22 cellular contexts compared by ENCODE assay signal in genomic region chr7:80869821-80870751, GRCh38. TPM values are rescaled to one million over a fixed set of nuclear protein-coding genes. Genes with fewer than 3 reads are reported as not detected.
DNase-seq lines count a peak whose midpoint lies in the region; ATAC-seq, FAIRE-seq and TF ChIP-seq lines count a peak whose summit lies in the region.
"Had no signal": no experiment of that assay in that cellular context is flagged by ENCODE, and none has a peak within 500 bp of the region (broad histone marks: within the 10 kb centered on the region; RNA-seq: fewer than 3 reads in every experiment).

No MANE protein-coding gene starts in this region.

- TF ChIP-seq CTCF in right atrium auricular region (IDR thresholded peaks at IDR 0.05) (no peak), astrocyte (IDR thresholded peaks at IDR 0.05; ENCODE audit: insufficient read depth, low read depth, low read length) (no peak), prostate gland (IDR thresholded peaks at IDR 0.05) (no peak)

- H3K4me1 ChIP-seq in right atrium auricular region (no peaks in the 10 kb centered on the region), astrocyte (ENCODE audit: insufficient read depth, low read length) (peaks cover 7% of the 10 kb centered on the region), muscle layer of colon (ENCODE audit: insufficient read depth, low read length) (peaks cover 27% of the 10 kb centered on the region), prostate gland (replicated peaks) (no peaks in the 10 kb centered on the region)
- no peaks in the 10 kb centered on the region for H3K4me1 ChIP-seq in CD8-positive, alpha-beta memory T cell (ENCODE audit: insufficient read depth, low read length)

- H3K4me3 ChIP-seq in right atrium auricular region: no peak overlapping the region
- H3K4me3 ChIP-seq in astrocyte (ENCODE audit: insufficient read depth, low read depth, low read length): no peak overlapping the region
- H3K4me3 ChIP-seq in muscle layer of colon (ENCODE audit: low read depth in 1 of 2, low read length in 2 of 2): no peak overlapping the region
- no peak overlapping the region for H3K4me3 ChIP-seq in CD8-positive, alpha-beta memory T cell (ENCODE audit: low read length)
- H3K4me3 ChIP-seq in prostate gland: no peak overlapping the region
- H3K4me3 ChIP-seq: left ventricle myocardium inferior, tibial artery had no signal

- no peak overlapping the region for H3K4me3 Mint-ChIP-seq in astrocyte (ENCODE audit: unreplicated experiment)
- H3K4me3 Mint-ChIP-seq in CD8-positive, alpha-beta memory T cell: no peak overlapping the region
- H3K4me3 Mint-ChIP-seq: activated CD8-positive, alpha-beta T cell treated with anti-CD3 and anti-CD28 coated beads, Interleukin-2, amount 10 ng/mL, durations not matched to agents 7 days and 5 days; activated naive CD8-positive, alpha-beta T cell treated with anti-CD3 and anti-CD28 coated beads, Interleukin-2, amount 50 U/mL, for 24 hours; CD4-positive, alpha-beta T cell; H9; naive thymus-derived CD8-positive, alpha-beta T cell had no signal

- peaks cover 3% of the 10 kb centered on the region for H3K79me2 ChIP-seq in astrocyte (ENCODE audit: insufficient read depth, low read length)

- no peak for DNase-seq in Right ventricle myocardium superior
- DNase-seq in right atrium auricular region (ENCODE audit: low spot score): no peak
- DNase-seq in astrocyte (ENCODE audit: low read depth): no peak
- no peak for DNase-seq in CD8-positive, alpha-beta memory T cell
- DNase-seq in stimulated activated CD4-positive, alpha-beta T cell treated with anti-CD3 and anti-CD28 coated beads, Interleukin-2, amount 100 ng/mL, for 24 hours: no peak
- DNase-seq in GM19239 (ENCODE audit: insufficient read length, low spot score): no peak
- no peak for DNase-seq in prostate gland (ENCODE audit: low spot score)
- DNase-seq: activated CD8-positive, alpha-beta T cell treated with anti-CD3 and anti-CD28 coated beads, Interleukin-2, amount 10 ng/mL, durations not matched to agents 7 days and 5 days; activated naive CD8-positive, alpha-beta T cell treated with anti-CD3 and anti-CD28 coated beads, Interleukin-2, amount 50 U/mL, for 24 hours; CD4-positive, alpha-beta T cell; H9; left ventricle myocardium inferior; naive thymus-derived CD8-positive, alpha-beta T cell; NCI-H226; OCI-M1; retina; stimulated activated CD4-positive, alpha-beta T cell treated with anti-CD3 and anti-CD28 coated beads, Interleukin-2, amount 100 ng/mL, for 48 hours; SW 1271; tibial artery had no signal

- 86% methylated on average over 6 of the region's 6 CpGs for WGBS in prostate gland

- H2AFZ ChIP-seq in astrocyte (ENCODE audit: low read depth, low read length): no peak overlapping the region

- no peaks in the 10 kb centered on the region for H3K27me3 Mint-ChIP-seq in astrocyte (ENCODE audit: low read depth, unreplicated experiment)
- no peaks in the 10 kb centered on the region for H3K27me3 Mint-ChIP-seq in CD8-positive, alpha-beta memory T cell
- H3K27me3 Mint-ChIP-seq: activated naive CD8-positive, alpha-beta T cell treated with anti-CD3 and anti-CD28 coated beads, Interleukin-2, amount 50 U/mL, for 24 hours; CD4-positive, alpha-beta T cell; naive thymus-derived CD8-positive, alpha-beta T cell had no signal

- no peaks in the 10 kb centered on the region for H3K36me3 ChIP-seq in right atrium auricular region
- no peaks in the 10 kb centered on the region for H3K36me3 ChIP-seq in astrocyte (ENCODE audit: insufficient read depth, low read length)
- H3K36me3 ChIP-seq in muscle layer of colon (ENCODE audit: insufficient read depth, low read length): peaks cover 6% of the 10 kb centered on the region
- H3K36me3 ChIP-seq in CD8-positive, alpha-beta memory T cell (ENCODE audit: insufficient read depth, low read length): no peaks in the 10 kb centered on the region
- no peaks in the 10 kb centered on the region for H3K36me3 ChIP-seq in prostate gland
- H3K36me3 ChIP-seq: left ventricle myocardium inferior, tibial artery had no signal

- H3K27ac Mint-ChIP-seq in astrocyte (ENCODE audit: unreplicated experiment): no peak overlapping the region
- H3K27ac Mint-ChIP-seq in CD8-positive, alpha-beta memory T cell: no peak overlapping the region
- H3K27ac Mint-ChIP-seq: activated CD8-positive, alpha-beta T cell treated with anti-CD3 and anti-CD28 coated beads, Interleukin-2, amount 10 ng/mL, durations not matched to agents 7 days and 5 days; activated naive CD8-positive, alpha-beta T cell treated with anti-CD3 and anti-CD28 coated beads, Interleukin-2, amount 50 U/mL, for 24 hours; CD4-positive, alpha-beta T cell; naive thymus-derived CD8-positive, alpha-beta T cell had no signal

- no peak for TF ChIP-seq POLR2A in prostate gland (IDR thresholded peaks at IDR 0.05)

- no peak overlapping the region for H3K27ac ChIP-seq in right atrium auricular region
- no peak overlapping the region for H3K27ac ChIP-seq in astrocyte (ENCODE audit: low read depth, low read length)
- H3K27ac ChIP-seq in muscle layer of colon (ENCODE audit: low read depth, low read length): peak overlapping the region; percentile 21
- H3K27ac ChIP-seq in CD8-positive, alpha-beta memory T cell (ENCODE audit: low read depth, low read length): no peak overlapping the region
- H3K27ac ChIP-seq in prostate gland: peak overlapping the region in 1 of 2 donors; percentile 39
- H3K27ac ChIP-seq: left ventricle myocardium inferior had no signal

- FAIRE-seq in astrocyte (lab: Jason Lieb, UNC) (no peak), GM19239 (lab: Jason Lieb, UNC) (no peak)
- FAIRE-seq: frontal cortex, GM12891 had no signal

- ATAC-seq in Right ventricle myocardium superior (ENCODE audit: poor library complexity): peak; percentile 65
- ATAC-seq: activated CD8-positive, alpha-beta T cell treated with anti-CD3 and anti-CD28 coated beads, Interleukin-2, amount 10 ng/mL, durations not matched to agents 7 days and 5 days; activated naive CD8-positive, alpha-beta T cell treated with anti-CD3 and anti-CD28 coated beads, Interleukin-2, amount 50 U/mL, for 24 hours; naive thymus-derived CD8-positive, alpha-beta T cell had no signal

- H3K9me3 Mint-ChIP-seq in astrocyte (ENCODE audit: unreplicated experiment): no peaks in the 10 kb centered on the region
- H3K9me3 Mint-ChIP-seq in CD8-positive, alpha-beta memory T cell: peaks cover 3 to 8% (median 7%) of the 10 kb centered on the region in 5 donors
- H3K9me3 Mint-ChIP-seq: activated naive CD8-positive, alpha-beta T cell treated with anti-CD3 and anti-CD28 coated beads, Interleukin-2, amount 50 U/mL, for 24 hours; H9 had no signal

- POLR2A ChIA-PET in CD8-positive, alpha-beta memory T cell (lab: Charles Lee): no interaction called here

- H3K36me3 Mint-ChIP-seq in astrocyte (ENCODE audit: low read depth, unreplicated experiment): peaks cover 7% of the 10 kb centered on the region
- no peaks in the 10 kb centered on the region for H3K36me3 Mint-ChIP-seq in CD8-positive, alpha-beta memory T cell
- H3K36me3 Mint-ChIP-seq: naive thymus-derived CD8-positive, alpha-beta T cell had no signal

- H3K9ac ChIP-seq in astrocyte (ENCODE audit: low read length): no peak overlapping the region
- H3K9ac ChIP-seq in muscle layer of colon (ENCODE audit: low read length): peak overlapping the region; percentile 12

- no peaks in the 10 kb centered on the region for H4K20me1 ChIP-seq in astrocyte (ENCODE audit: insufficient read depth, low read length)

- H3K9me3 ChIP-seq in right atrium auricular region: no peaks in the 10 kb centered on the region
- no peaks in the 10 kb centered on the region for H3K9me3 ChIP-seq in astrocyte (ENCODE audit: insufficient read depth, low read depth, low read length)
- no peaks in the 10 kb centered on the region for H3K9me3 ChIP-seq in muscle layer of colon (ENCODE audit: low read length)
- H3K9me3 ChIP-seq in CD8-positive, alpha-beta memory T cell (ENCODE audit: low read length): no peaks in the 10 kb centered on the region
- no peaks in the 10 kb centered on the region for H3K9me3 ChIP-seq in prostate gland
- H3K9me3 ChIP-seq: left ventricle myocardium inferior, tibial artery had no signal

- H3K4me1 Mint-ChIP-seq in astrocyte (ENCODE audit: low read depth, unreplicated experiment): peaks cover 17% of the 10 kb centered on the region
- H3K4me1 Mint-ChIP-seq in CD8-positive, alpha-beta memory T cell: no peaks in the 10 kb centered on the region
- H3K4me1 Mint-ChIP-seq: activated naive CD8-positive, alpha-beta T cell treated with anti-CD3 and anti-CD28 coated beads, Interleukin-2, amount 50 U/mL, for 24 hours; naive thymus-derived CD8-positive, alpha-beta T cell had no signal

- intact Hi-C loops in Right ventricle myocardium superior (cut with DNase I): no loop called here
- intact Hi-C loops in prostate gland (cut with DNase I): no loop called here

- H3K4me2 ChIP-seq in astrocyte (ENCODE audit: low read length): peak overlapping the region; percentile 24

- H3K27me3 ChIP-seq in right atrium auricular region (no peaks in the 10 kb centered on the region), astrocyte (ENCODE audit: insufficient read depth, low read length) (no peaks in the 10 kb centered on the region), muscle layer of colon (ENCODE audit: control insufficient read depth in 1 of 2, insufficient read depth in 2 of 2, low read length in 2 of 2) (no peaks in the 10 kb centered on the region), prostate gland (replicated peaks; ENCODE audit: insufficient read depth) (no peaks in the 10 kb centered on the region)
- no peaks in the 10 kb centered on the region for H3K27me3 ChIP-seq in CD8-positive, alpha-beta memory T cell (ENCODE audit: insufficient read depth, low read length, poor library complexity, severe bottlenecking)
- H3K27me3 ChIP-seq: tibial artery had no signal

- CTCF ChIA-PET in CD8-positive, alpha-beta memory T cell (lab: Charles Lee): no interaction called here

RNA-seq across cellular contexts. Expression of gene SEMA3C, which starts 48.8 kb away (rescaled TPM):
- total RNA-seq in Right ventricle myocardium superior (66.9 TPM), right atrium auricular region (10 to 100 TPM; 58.3 to 61.6 TPM), astrocyte (148 and 193 TPM in 2 replicates), prostate gland (100 to 1,000 TPM in 1 of 2 donors, 10 to 100 TPM in 1; 66.4 to 147 TPM)
- total RNA-seq in CD8-positive, alpha-beta memory T cell: not detected
- polyA plus RNA-seq in CD8-positive, alpha-beta memory T cell: not detected
- total RNA-seq: activated CD8-positive, alpha-beta T cell treated with anti-CD3 and anti-CD28 coated beads, Interleukin-2, amount 10 ng/mL, durations not matched to agents 7 days and 5 days; naive thymus-derived CD8-positive, alpha-beta T cell had no signal
- polyA plus RNA-seq: naive thymus-derived CD8-positive, alpha-beta T cell had no signal

Comparison
In these comparisons a context has a peak if more than half of its experiments do, and no peak if none do; other contexts are left out.
1. RNA of gene SEMA3C, which starts 48.8 kb away (total RNA-seq): 148 to 193 TPM in astrocyte, 66.4 to 147 TPM in prostate gland, 66.9 TPM in Right ventricle myocardium superior (single experiment) and 58.3 to 61.6 TPM in right atrium auricular region; not detected in CD8-positive, alpha-beta memory T cell; every median in the first group is over 10 times any median in the second.